Comparison of ENCODE assay signal across 10 cellular contexts in genomic region chr13:98171806-98172569, GRCh38. TPM values are rescaled to one million over a fixed set of nuclear protein-coding genes. Genes with fewer than 3 reads are reported as not detected.
DNase-seq lines count a peak whose midpoint lies in the region; ATAC-seq and TF ChIP-seq lines count a peak whose summit lies in the region.
"Had no signal": no experiment of that assay in that cellular context is flagged by ENCODE, and none has a peak within 500 bp of the region (broad histone marks: within the 10 kb centered on the region; RNA-seq: fewer than 3 reads in every experiment).

No MANE protein-coding gene starts in this region.

- TF ChIP-seq EP300 in suprapubic skin (IDR thresholded peaks at IDR 0.05): no peak

- no peaks in the 10 kb centered on the region for H3K36me3 ChIP-seq in HUES64 (ENCODE audit: insufficient read depth, low read length)
- H3K36me3 ChIP-seq in liver (ENCODE audit: control insufficient read depth in 4 of 4, insufficient read depth in 3 of 4, low read depth in 1 of 4, low read length in 3 of 4): peaks cover 0 to 5% (median under 1%) of the 10 kb centered on the region in 4 donors
- H3K36me3 ChIP-seq in suprapubic skin: no peaks in the 10 kb centered on the region

- TF ChIP-seq CTCF in liver (IDR thresholded peaks at IDR 0.05; ENCODE audit: low read depth, low read length, missing input control): no peak
- TF ChIP-seq CTCF in suprapubic skin (IDR thresholded peaks at IDR 0.05): no peak

- no peak for TF ChIP-seq RAD21 in liver (IDR thresholded peaks at IDR 0.05)

- H3K27me3 ChIP-seq in HUES64 (ENCODE audit: insufficient read depth, low read length): no peaks in the 10 kb centered on the region
- no peaks in the 10 kb centered on the region for H3K27me3 ChIP-seq in liver (ENCODE audit: control insufficient read depth in 4 of 4, insufficient read depth in 4 of 4, low read length in 3 of 4)
- H3K27me3 ChIP-seq in suprapubic skin: no peaks in the 10 kb centered on the region

- peak overlapping the region; percentile 50 for H3K27ac ChIP-seq in HUES64 (ENCODE audit: low read depth, low read length)
- H3K27ac ChIP-seq in liver (ENCODE audit: low read depth in 1 of 2, low read length in 2 of 2): peak overlapping the region; percentile 77 to 87
- peak overlapping the region; percentile 80 for H3K27ac ChIP-seq in suprapubic skin

- H3K9ac ChIP-seq in HUES64 (ENCODE audit: low read depth, low read length) (no peak overlapping the region), liver (ENCODE audit: low read depth in 1 of 2, low read length in 2 of 2) (peak overlapping the region; percentile 41 to 67)

- no peak overlapping the region for H3K4me3 ChIP-seq in HUES64 (ENCODE audit: low read length)
- H3K4me3 ChIP-seq in liver (ENCODE audit: low read depth in 1 of 3, low read length in 3 of 3): peak overlapping the region in 1 of 3 donors; percentile 9
- peak overlapping the region; percentile 7 for H3K4me3 ChIP-seq in suprapubic skin

- DNase-seq in dermis blood vessel endothelial cell: peak; percentile 28
- DNase-seq in suprapubic skin (ENCODE audit: low spot score in 2 of 2): peak in 1 of 2 donors; percentile 68
- DNase-seq in activated T-cell treated with anti-CD3 and anti-CD28 coated beads, Interleukin-2, amount 50 U/mL, for 48 hours: no peak
- DNase-seq in activated CD8-positive, alpha-beta memory T cell treated with anti-CD3 and anti-CD28 coated beads, Interleukin-2, amount 50 U/mL, for 4 hours: no peak
- DNase-seq: activated gamma-delta T cell, NCI-H524 had no signal

- H3K9me3 ChIP-seq in HUES64 (ENCODE audit: insufficient read depth, low read depth, low read length) (no peaks in the 10 kb centered on the region), liver (ENCODE audit: control insufficient read depth in 4 of 4, low read length in 3 of 4) (no peaks in the 10 kb centered on the region), suprapubic skin (no peaks in the 10 kb centered on the region)

- ATAC-seq in HG03342 (IDR thresholded peaks at IDR 0.05; ENCODE audit: unreplicated experiment) (no peak), HG02981 (IDR thresholded peaks at IDR 0.05; ENCODE audit: unreplicated experiment) (no peak)

- no peak for TF ChIP-seq POLR2A in suprapubic skin (IDR thresholded peaks at IDR 0.05)

- H3K4me1 ChIP-seq in HUES64 (ENCODE audit: insufficient read depth, low read length) (peaks cover 47% of the 10 kb centered on the region), liver (ENCODE audit: control insufficient read depth in 4 of 4, insufficient read depth in 4 of 4, low read length in 3 of 4) (peaks cover 11 to 45% (median 39%) of the 10 kb centered on the region in 4 donors), suprapubic skin (peaks cover 30% of the 10 kb centered on the region)

- WGBS in HUES64: 54% methylated on average over 16 of the region's 19 CpGs
- 65% methylated on average over 19 of the region's 19 CpGs for WGBS in liver
- WGBS in suprapubic skin: 29% methylated on average over 19 of the region's 19 CpGs

TF ChIP-seq in liver, 16 proteins besides CTCF, POLR2A, EP300 and RAD21:
- TF ChIP-seq SP1 (IDR thresholded peaks at IDR 0.05) (no peak), REST (IDR thresholded peaks at IDR 0.05) (no peak), NR2F2 (IDR thresholded peaks at IDR 0.05) (no peak), EGR1 (IDR thresholded peaks at IDR 0.05; ENCODE audit: low read depth in 2 of 2) (no peak)

RNA-seq across cellular contexts. Expression of gene RNF113B, which starts 5.1 kb away (rescaled TPM):
- not detected for polyA plus RNA-seq in HUES64 (2013, experiment 1 of 2)
- polyA plus RNA-seq in HUES64 (2013, experiment 2 of 2): not detected
- total RNA-seq in dermis blood vessel endothelial cell: not detected in 2 replicates
- not detected for total RNA-seq in liver
- under 1 TPM in 1 of 2 donors, not detected in 1; 0.64 TPM for polyA plus RNA-seq in liver
- total RNA-seq in suprapubic skin: not detected

RNA-seq across cellular contexts. Expression of gene FARP1, which starts 29.1 kb away (rescaled TPM):
- 64.1 TPM for polyA plus RNA-seq in HUES64 (2013, experiment 1 of 2)
- 75.8 TPM for polyA plus RNA-seq in HUES64 (2013, experiment 2 of 2)
- total RNA-seq in dermis blood vessel endothelial cell (17.2 and 27.0 TPM in 2 replicates), liver (10 to 100 TPM; 29.4 to 62.6 TPM), suprapubic skin (10 to 100 TPM; 11.0 to 27.2 (median 13.6) TPM)
- polyA plus RNA-seq in liver: 10 to 100 TPM; 28.4 to 50.2 TPM
